Comparison of ENCODE assay signal across 21 cellular contexts in the genomic region with DNA sequence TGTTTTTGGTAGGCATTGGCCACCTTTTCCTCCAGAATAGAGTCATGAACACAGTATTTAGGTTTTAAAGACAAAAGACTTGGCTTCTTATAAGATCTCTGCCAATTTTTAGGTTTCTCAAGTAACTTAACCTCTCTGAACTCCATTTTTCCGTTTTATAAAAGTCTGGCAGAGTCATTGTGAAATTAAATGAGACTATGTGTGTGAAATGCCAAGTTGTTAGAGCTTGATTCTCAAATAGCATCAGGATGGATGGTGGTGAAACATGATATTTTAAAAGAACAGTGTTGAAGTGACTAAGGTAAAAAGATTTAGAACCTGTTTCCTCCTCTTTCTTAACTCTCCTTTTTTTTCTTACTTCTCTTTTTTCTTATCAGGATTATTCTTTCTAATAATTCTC.
A peak's percentile ranks its signal among the peaks of the same experiment; 100 is the strongest.
DNase-seq lines count a peak whose midpoint lies in the region; ATAC-seq and TF ChIP-seq lines count a peak whose summit lies in the region.
"Had no signal": no experiment of that assay in that cellular context is flagged by ENCODE, and none has a peak within 500 bp of the region (broad histone marks: within the 10 kb centered on the region; RNA-seq: fewer than 3 reads in every experiment).

No MANE protein-coding gene starts in this region.

- no peak for ATAC-seq in GM19452 (IDR thresholded peaks at IDR 0.05; ENCODE audit: unreplicated experiment)
- ATAC-seq: K562 had no signal

- H3K27me3 Mint-ChIP-seq in activated CD4-positive, alpha-beta memory T cell treated with anti-CD3 and anti-CD28 coated beads, Interleukin-2, amount 10 ng/mL, durations not matched to agents 7 days and 5 days: no peaks in the 10 kb centered on the region
- H3K27me3 Mint-ChIP-seq: CD8-positive, alpha-beta memory T cell had no signal

- no peaks in the 10 kb centered on the region for H3K36me3 Mint-ChIP-seq in activated CD4-positive, alpha-beta memory T cell treated with anti-CD3 and anti-CD28 coated beads, Interleukin-2, amount 10 ng/mL, durations not matched to agents 7 days and 5 days (ENCODE audit: low read depth)
- H3K36me3 Mint-ChIP-seq: CD8-positive, alpha-beta memory T cell had no signal

- no peaks in the 10 kb centered on the region for H3K4me1 Mint-ChIP-seq in activated CD4-positive, alpha-beta memory T cell treated with anti-CD3 and anti-CD28 coated beads, Interleukin-2, amount 10 ng/mL, durations not matched to agents 7 days and 5 days
- H3K4me1 Mint-ChIP-seq: CD8-positive, alpha-beta memory T cell had no signal

- CTCF ChIA-PET in activated CD4-positive, alpha-beta memory T cell treated with anti-CD3 and anti-CD28 coated beads, Interleukin-2, amount 10 ng/mL, durations not matched to agents 7 days and 5 days (lab: Charles Lee): no interaction called here

- H3K9me3 Mint-ChIP-seq in activated CD4-positive, alpha-beta memory T cell treated with anti-CD3 and anti-CD28 coated beads, Interleukin-2, amount 10 ng/mL, durations not matched to agents 7 days and 5 days: peaks cover 3% of the 10 kb centered on the region

- no peak for TF ChIP-seq CTCF in AG10803 (conservative IDR thresholded peaks at IDR 0.05; ENCODE audit: low read length)

- no peak overlapping the region for H3K4me3 Mint-ChIP-seq in activated CD4-positive, alpha-beta memory T cell treated with anti-CD3 and anti-CD28 coated beads, Interleukin-2, amount 10 ng/mL, durations not matched to agents 7 days and 5 days
- H3K4me3 Mint-ChIP-seq: CD8-positive, alpha-beta memory T cell had no signal

- DNase-seq in AG10803 (ENCODE audit: low read depth): peak; percentile 14
- DNase-seq in LHCN-M2 (ENCODE audit: low read depth): peak; percentile 40
- peak; percentile 78 for DNase-seq in fibroblast of peridontal ligament (ENCODE audit: extremely low read depth)
- peak; percentile 43 for DNase-seq in myocyte (ENCODE audit: low read depth)
- no peak for DNase-seq in stimulated activated CD4-positive, alpha-beta T cell treated with anti-CD3 and anti-CD28 coated beads, Interleukin-2, amount 100 ng/mL, for 24 hours
- no peak for DNase-seq in MV-4-11 (lab: John Stamatoyannopoulos, UW)
- no peak for DNase-seq in activated CD4-positive, alpha-beta memory T cell treated with anti-CD3 and anti-CD28 coated beads, Interleukin-2, amount 10 ng/mL, durations not matched to agents 7 days and 5 days
- DNase-seq: C1 segment of cervical spinal cord; CD8-positive, alpha-beta memory T cell; DMS79 treated with DMSO at 0.1 percent for 48 hours; NCI-H1105 treated with DMSO at 0.1 percent for 48 hours; NCI-H1694; NCI-H2081 treated with DMSO at 0.1 percent for 48 hours; NCI-H226; NCI-H524; NCI-H82; OCI-M1; Right ventricle myocardium superior had no signal

- no peak overlapping the region for H3K4me3 ChIP-seq in AG10803 (ENCODE audit: low read length)
- H3K4me3 ChIP-seq: HAP-1, K562 had no signal

- POLR2A ChIA-PET in activated CD4-positive, alpha-beta memory T cell treated with anti-CD3 and anti-CD28 coated beads, Interleukin-2, amount 10 ng/mL, durations not matched to agents 7 days and 5 days (lab: Charles Lee): no interaction called here

- H3K27ac Mint-ChIP-seq in activated CD4-positive, alpha-beta memory T cell treated with anti-CD3 and anti-CD28 coated beads, Interleukin-2, amount 10 ng/mL, durations not matched to agents 7 days and 5 days: no peak overlapping the region
- H3K27ac Mint-ChIP-seq: CD8-positive, alpha-beta memory T cell had no signal

Comparison
In these comparisons a context has a peak if more than half of its experiments do, and no peak if none do; other contexts are left out.
1. DNase-seq: peak in AG10803 (single experiment), LHCN-M2 (single experiment), fibroblast of peridontal ligament (single experiment) and myocyte (single experiment); none in stimulated activated CD4-positive, alpha-beta T cell treated with anti-CD3 and anti-CD28 coated beads, Interleukin-2, amount 100 ng/mL, for 24 hours (0 of 2), MV-4-11 (single experiment) and activated CD4-positive, alpha-beta memory T cell treated with anti-CD3 and anti-CD28 coated beads, Interleukin-2, amount 10 ng/mL, durations not matched to agents 7 days and 5 days (single experiment).